Comparison of ENCODE assay signal across 19 cellular contexts in the genomic region with DNA sequence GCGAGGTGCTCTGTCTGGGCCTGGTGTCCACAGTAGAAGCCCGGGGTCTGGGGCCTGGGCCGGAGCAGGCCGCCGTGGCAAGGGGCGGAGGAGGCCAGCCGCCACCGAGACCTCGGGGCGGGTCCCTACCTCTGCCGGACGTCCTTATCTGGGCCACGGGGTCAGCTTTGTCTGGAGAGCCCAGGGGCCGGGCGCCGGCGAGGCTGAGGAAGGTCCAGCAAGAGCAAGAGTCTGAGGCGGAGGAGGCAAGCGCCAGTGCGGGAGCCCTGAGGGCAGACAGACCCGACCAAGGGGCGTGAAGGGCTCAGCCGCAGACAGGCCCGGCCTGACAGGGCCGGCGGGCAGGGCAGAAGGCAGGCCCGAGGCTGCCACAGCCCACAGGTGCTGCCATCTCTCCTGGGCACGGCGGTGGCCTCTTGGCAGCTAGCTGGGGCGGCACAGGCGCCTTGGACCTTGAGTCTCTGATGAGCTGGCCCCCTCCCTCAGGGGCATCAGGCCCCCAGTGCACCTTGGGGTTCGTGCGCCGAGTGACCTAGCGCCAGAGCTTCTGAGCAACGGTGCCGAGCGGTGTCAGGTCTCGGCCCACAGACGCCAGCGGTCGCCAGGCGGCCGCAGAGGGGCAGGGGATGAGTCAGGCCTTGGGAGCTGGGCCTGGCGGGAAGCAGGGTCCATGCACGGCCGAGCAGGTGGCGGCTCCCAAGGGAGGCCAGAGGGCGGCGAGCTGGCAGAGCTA. TPM values are rescaled to one million over a fixed set of nuclear protein-coding genes. Genes with fewer than 3 reads are reported as not detected.
DNase-seq lines count a peak whose midpoint lies in the region; ATAC-seq, FAIRE-seq and TF ChIP-seq lines count a peak whose summit lies in the region.
"Had no signal": no experiment of that assay in that cellular context is flagged by ENCODE, and none has a peak within 500 bp of the region (broad histone marks: within the 10 kb centered on the region; RNA-seq: fewer than 3 reads in every experiment).

No MANE protein-coding gene starts in this region.

- no peaks in the 10 kb centered on the region for H3K4me1 ChIP-seq in HepG2 (ENCODE audit: insufficient read depth, low read length)

- no TSS peak for BruUV-seq in HepG2 (replicated peaks; lab: Mats Ljungman, UMichigan)

- CTCF ChIA-PET in HepG2 (lab: Yijun Ruan, JAX; ENCODE audit: low intra/inter-chr PET ratio, low total read pairs): no interaction called here

- TF ChIP-seq EP300 in HepG2 (IDR thresholded peaks at IDR 0.05; ENCODE audit: low read depth in 2 of 2, low read length in 2 of 2): no peak
- TF ChIP-seq EP300 in HepG2 (CRISPR knock-in tag; IDR thresholded peaks at IDR 0.05; ENCODE audit: borderline replicate concordance): no peak

- in situ Hi-C loops in HepG2 (cut with HindIII; ENCODE audit: extremely low pct_ligation_motif_present, low pct_unique_long_range_greater_than_20kb): no loop called here

- no peak overlapping the region for H3K9ac ChIP-seq in HepG2 (ENCODE audit: insufficient read depth, low read depth, low read length)

- WGBS in HepG2 (ENCODE audit: low lambda C conversion rate): 100% methylated on average over 8 of the region's 50 CpGs

- intact Hi-C loops in HepG2 (cut with micrococcal nuclease; ENCODE audit: unreplicated experiment) (no loop called here), sciatic nerve (cut with DNase I) (no loop called here)

- FAIRE-seq in HepG2 (lab: Jason Lieb, UNC): no peak
- FAIRE-seq: A204.1 had no signal

- H3K79me2 ChIP-seq in HepG2 (ENCODE audit: insufficient read depth, low read length): peaks cover 21% of the 10 kb centered on the region

- no peak overlapping the region for H3K4me3 ChIP-seq in HepG2 (replicated peaks in 1 of 3; ENCODE audit: insufficient read depth in 1 of 3, low read depth in 2 of 3, low read length in 3 of 3)

- no peaks in the 10 kb centered on the region for H3K9me3 ChIP-seq in HepG2 (ENCODE audit: low read length)

- H4K20me1 ChIP-seq in HepG2 (ENCODE audit: insufficient read depth, low read length): peaks cover 9% of the 10 kb centered on the region

- TF ChIP-seq POLR2A in HepG2 (IDR thresholded peaks at IDR 0.05; ENCODE audit: insufficient read depth in 1 of 2, low read depth in 2 of 2, low read length in 2 of 2): no peak

- DNase-seq in AG08396 (ENCODE audit: low spot score) (peak; percentile 2), GM10266 (ENCODE audit: extremely low spot score) (peak; percentile 10), HepG2 (ENCODE audit: low spot score) (no peak), sciatic nerve (ENCODE audit: low spot score) (peak; percentile 52), HPDE6-E6E7 (ENCODE audit: extremely low spot score) (no peak), ureter (ENCODE audit: low spot score) (no peak), AG20443 (ENCODE audit: low spot score) (no peak)
- DNase-seq in activated T-cell treated with anti-CD3 and anti-CD28 coated beads, Interleukin-2, amount 50 U/mL, for 4 hours: no peak
- DNase-seq: Calu3; CD4-positive, alpha-beta T cell; HCEC 1CT; Kasumi-1; MM.1S; NCI-H1092 treated with DMSO at 0.1 percent for 48 hours; NCI-H1694 treated with DMSO at 0.1 percent for 48 hours; NCI-H2107; NCI-H226; NCI-H524 treated with DMSO at 0.1 percent for 48 hours had no signal

- H3K27me3 Mint-ChIP-seq in activated T-cell treated with anti-CD3 and anti-CD28 coated beads, Interleukin-2, amount 50 U/mL, for 4 hours (ENCODE audit: low read depth): no peaks in the 10 kb centered on the region
- H3K27me3 Mint-ChIP-seq: CD4-positive, alpha-beta T cell had no signal

- no peak for TF ChIP-seq RAD21 in HepG2 (CRISPR knock-in tag; IDR thresholded peaks at IDR 0.05)

- H2AFZ ChIP-seq in HepG2 (ENCODE audit: low read length): no peak overlapping the region

- TF ChIP-seq CTCF in GM10266 (IDR thresholded peaks at IDR 0.05; ENCODE audit: control insufficient read depth, insufficient read depth, low read depth, missing control alignments) (no peak), HepG2 (CRISPR knock-in tag; IDR thresholded peaks at IDR 0.05) (no peak)

- peaks cover 37% of the 10 kb centered on the region for H3K36me3 Mint-ChIP-seq in activated T-cell treated with anti-CD3 and anti-CD28 coated beads, Interleukin-2, amount 50 U/mL, for 4 hours (ENCODE audit: insufficient read depth)

- H3K36me3 ChIP-seq in HepG2 (replicated peaks in 1 of 2; ENCODE audit: control insufficient read depth in 1 of 2, insufficient read depth in 2 of 2, low read length in 2 of 2): peaks cover 52 to 85% of the 10 kb centered on the region in 2 experiments

- no peaks in the 10 kb centered on the region for H3K9me3 Mint-ChIP-seq in activated T-cell treated with anti-CD3 and anti-CD28 coated beads, Interleukin-2, amount 50 U/mL, for 4 hours
- H3K9me3 Mint-ChIP-seq: CD4-positive, alpha-beta T cell had no signal

- H3K27ac ChIP-seq in HepG2 (ENCODE audit: extremely low read length, insufficient read depth, low read length): no peak overlapping the region

- POLR2A ChIA-PET in HepG2 (lab: Yijun Ruan, JAX): no interaction called here

- H3K4me3 Mint-ChIP-seq in activated T-cell treated with anti-CD3 and anti-CD28 coated beads, Interleukin-2, amount 50 U/mL, for 4 hours: no peak overlapping the region
- H3K4me3 Mint-ChIP-seq: CD4-positive, alpha-beta T cell had no signal

- H3K4me2 ChIP-seq in HepG2 (ENCODE audit: low read depth, low read length): no peak overlapping the region

- H3K27me3 ChIP-seq in HepG2 (ENCODE audit: control insufficient read depth in 1 of 2, insufficient read depth in 2 of 2, low read length in 2 of 2): no peaks in the 10 kb centered on the region

- ATAC-seq in HepG2 (peak; percentile 13; the same call in 1 of the 3 replicates), sciatic nerve (no peak)
- no peak for ATAC-seq in activated T-cell treated with anti-CD3 and anti-CD28 coated beads, Interleukin-2, amount 50 U/mL, for 4 hours

- no peaks in the 10 kb centered on the region for H3K4me1 Mint-ChIP-seq in activated T-cell treated with anti-CD3 and anti-CD28 coated beads, Interleukin-2, amount 50 U/mL, for 4 hours (ENCODE audit: low read depth)

RNA-seq across cellular contexts. Expression of a gene that starts 19.1 kb away (rescaled TPM):
- total RNA-seq in HepG2 (2016; rRNA removed; fragmentation: Illumina TruSeq; extraction: Trizol) (21.2 and 22.1 TPM in 2 replicates), sciatic nerve (51.9 TPM), ureter (69.7 TPM)
- total RNA-seq in HepG2 (2016; cell fraction: cytosol; rRNA removed; fragmentation: Illumina TruSeq; extraction: Trizol; ENCODE audit: low read depth): 3.7 and 3.8 TPM in 2 replicates
- total RNA-seq in HepG2 (2016; cell fraction: insoluble cytoplasmic fraction; rRNA removed; fragmentation: Illumina TruSeq; extraction: Trizol): 20.2 and 21.5 TPM in 2 replicates
- total RNA-seq in HepG2 (2016; cell fraction: membrane; rRNA removed; fragmentation: Illumina TruSeq; extraction: Trizol): 9.1 and 9.4 TPM in 2 replicates
- total RNA-seq in HepG2 (2016; cell fraction: nucleus; rRNA removed; fragmentation: Illumina TruSeq; extraction: Trizol): 17.0 and 19.9 TPM in 2 replicates
- polyA plus RNA-seq in HepG2 (2011; rRNA removed): 15.2 and 15.9 TPM in 2 replicates
- polyA plus RNA-seq in HepG2 (2011; cell fraction: cytosol; rRNA removed): 9.5 and 11.1 TPM in 2 replicates
- polyA plus RNA-seq in HepG2 (2011; cell fraction: nucleus; rRNA removed): 35.3 and 39.7 TPM in 2 replicates
- polyA plus RNA-seq in HepG2 (2012): 11.5 and 13.0 TPM in 2 replicates
- polyA plus RNA-seq in HepG2 (2016; cell fraction: cytosol; fragmentation: Illumina TruSeq; extraction: Trizol; ENCODE audit: low read depth): 1.6 TPM in 2 replicates
- polyA plus RNA-seq in HepG2 (2016; cell fraction: insoluble cytoplasmic fraction; fragmentation: Illumina TruSeq; extraction: Trizol; ENCODE audit: low read depth): 17.4 and 18.4 TPM in 2 replicates
- polyA plus RNA-seq in HepG2 (2016; cell fraction: membrane; fragmentation: Illumina TruSeq; extraction: Trizol; ENCODE audit: low read depth): 3.7 and 4.6 TPM in 2 replicates
- polyA plus RNA-seq in HepG2 (2016; cell fraction: nucleus; fragmentation: Illumina TruSeq; extraction: Trizol; ENCODE audit: insufficient read depth, low read depth): 47.6 and 49.0 TPM in 2 replicates
- polyA minus RNA-seq in HepG2 (2011; rRNA and poly(A)+ RNA removed; ENCODE audit: low replicate concordance): 13.4 and 15.5 TPM in 2 replicates
- 8.0 and 10.5 TPM in 2 replicates for polyA minus RNA-seq in HepG2 (2011; cell fraction: cytosol; rRNA and poly(A)+ RNA removed)
- 10.9 and 13.4 TPM in 2 replicates for polyA minus RNA-seq in HepG2 (2011; cell fraction: nucleus; rRNA and poly(A)+ RNA removed)
- total RNA-seq in activated T-cell treated with anti-CD3 and anti-CD28 coated beads, Interleukin-2, amount 50 U/mL, for 4 hours: 10 to 100 TPM; 83.0 to 88.8 (median 88.0) TPM

RNA-seq across cellular contexts. Expression of a gene that starts 20.1 kb away (rescaled TPM):
- 27.3 and 48.2 TPM in 2 replicates for total RNA-seq in HepG2 (2016; rRNA removed; fragmentation: Illumina TruSeq; extraction: Trizol)
- 42.8 and 43.6 TPM in 2 replicates for total RNA-seq in HepG2 (2016; cell fraction: cytosol; rRNA removed; fragmentation: Illumina TruSeq; extraction: Trizol; ENCODE audit: low read depth)
- total RNA-seq in HepG2 (2016; cell fraction: insoluble cytoplasmic fraction; rRNA removed; fragmentation: Illumina TruSeq; extraction: Trizol): 28.1 and 49.6 TPM in 2 replicates
- total RNA-seq in HepG2 (2016; cell fraction: membrane; rRNA removed; fragmentation: Illumina TruSeq; extraction: Trizol): 19.3 and 21.1 TPM in 2 replicates
- total RNA-seq in HepG2 (2016; cell fraction: nucleus; rRNA removed; fragmentation: Illumina TruSeq; extraction: Trizol): 58.1 and 60.2 TPM in 2 replicates
- polyA plus RNA-seq in HepG2 (2011; rRNA removed): 49.6 and 63.4 TPM in 2 replicates
- 25.4 and 26.0 TPM in 2 replicates for polyA plus RNA-seq in HepG2 (2011; cell fraction: cytosol; rRNA removed)
- 267 and 311 TPM in 2 replicates for polyA plus RNA-seq in HepG2 (2011; cell fraction: nucleus; rRNA removed)
- 54.1 and 55.4 TPM in 2 replicates for polyA plus RNA-seq in HepG2 (2012)
- 3.5 and 4.1 TPM in 2 replicates for polyA plus RNA-seq in HepG2 (2016; cell fraction: cytosol; fragmentation: Illumina TruSeq; extraction: Trizol; ENCODE audit: low read depth)
- 25.4 and 30.1 TPM in 2 replicates for polyA plus RNA-seq in HepG2 (2016; cell fraction: insoluble cytoplasmic fraction; fragmentation: Illumina TruSeq; extraction: Trizol; ENCODE audit: low read depth)
- 5.6 and 6.0 TPM in 2 replicates for polyA plus RNA-seq in HepG2 (2016; cell fraction: membrane; fragmentation: Illumina TruSeq; extraction: Trizol; ENCODE audit: low read depth)
- polyA plus RNA-seq in HepG2 (2016; cell fraction: nucleus; fragmentation: Illumina TruSeq; extraction: Trizol; ENCODE audit: insufficient read depth, low read depth): 142 and 146 TPM in 2 replicates
- polyA minus RNA-seq in HepG2 (2011; rRNA and poly(A)+ RNA removed; ENCODE audit: low replicate concordance): 57.8 and 104 TPM in 2 replicates
- 22.7 and 31.4 TPM in 2 replicates for polyA minus RNA-seq in HepG2 (2011; cell fraction: cytosol; rRNA and poly(A)+ RNA removed)
- 67.1 and 87.6 TPM in 2 replicates for polyA minus RNA-seq in HepG2 (2011; cell fraction: nucleus; rRNA and poly(A)+ RNA removed)
- 109 TPM for total RNA-seq in sciatic nerve
- total RNA-seq in ureter: 133 TPM
- total RNA-seq in activated T-cell treated with anti-CD3 and anti-CD28 coated beads, Interleukin-2, amount 50 U/mL, for 4 hours: 10 to 100 TPM; 65.3 to 67.6 (median 65.5) TPM

RNA-seq across cellular contexts. Expression of a gene that starts 51.1 kb away (rescaled TPM):
- total RNA-seq in HepG2 (2016; rRNA removed; fragmentation: Illumina TruSeq; extraction: Trizol): 4.7 and 5.1 TPM in 2 replicates
- total RNA-seq in HepG2 (2016; cell fraction: cytosol; rRNA removed; fragmentation: Illumina TruSeq; extraction: Trizol; ENCODE audit: low read depth): 1.7 TPM in 2 replicates
- total RNA-seq in HepG2 (2016; cell fraction: insoluble cytoplasmic fraction; rRNA removed; fragmentation: Illumina TruSeq; extraction: Trizol): 4.4 and 4.5 TPM in 2 replicates
- 5.9 TPM in 2 replicates for total RNA-seq in HepG2 (2016; cell fraction: membrane; rRNA removed; fragmentation: Illumina TruSeq; extraction: Trizol)
- 4.9 and 5.5 TPM in 2 replicates for total RNA-seq in HepG2 (2016; cell fraction: nucleus; rRNA removed; fragmentation: Illumina TruSeq; extraction: Trizol)
- 4.8 and 6.3 TPM in 2 replicates for polyA plus RNA-seq in HepG2 (2011; rRNA removed)
- 3.3 and 4.8 TPM in 2 replicates for polyA plus RNA-seq in HepG2 (2011; cell fraction: cytosol; rRNA removed)
- polyA plus RNA-seq in HepG2 (2011; cell fraction: nucleus; rRNA removed): 17.3 and 17.8 TPM in 2 replicates
- polyA plus RNA-seq in HepG2 (2012): 7.0 and 7.1 TPM in 2 replicates
- polyA plus RNA-seq in HepG2 (2016; cell fraction: cytosol; fragmentation: Illumina TruSeq; extraction: Trizol; ENCODE audit: low read depth): 3.1 and 3.8 TPM in 2 replicates
- 11.7 and 16.9 TPM in 2 replicates for polyA plus RNA-seq in HepG2 (2016; cell fraction: insoluble cytoplasmic fraction; fragmentation: Illumina TruSeq; extraction: Trizol; ENCODE audit: low read depth)
- 9.4 and 11.9 TPM in 2 replicates for polyA plus RNA-seq in HepG2 (2016; cell fraction: membrane; fragmentation: Illumina TruSeq; extraction: Trizol; ENCODE audit: low read depth)
- polyA plus RNA-seq in HepG2 (2016; cell fraction: nucleus; fragmentation: Illumina TruSeq; extraction: Trizol; ENCODE audit: insufficient read depth, low read depth): 23.3 and 23.4 TPM in 2 replicates
- polyA minus RNA-seq in HepG2 (2011; rRNA and poly(A)+ RNA removed; ENCODE audit: low replicate concordance): 5.2 and 6.7 TPM in 2 replicates
- 4.1 and 4.7 TPM in 2 replicates for polyA minus RNA-seq in HepG2 (2011; cell fraction: cytosol; rRNA and poly(A)+ RNA removed)
- 7.0 and 7.5 TPM in 2 replicates for polyA minus RNA-seq in HepG2 (2011; cell fraction: nucleus; rRNA and poly(A)+ RNA removed)
- total RNA-seq in sciatic nerve: 30.2 TPM
- total RNA-seq in ureter: 42.3 TPM
- 10 to 100 TPM; 50.5 to 54.4 (median 53.8) TPM for total RNA-seq in activated T-cell treated with anti-CD3 and anti-CD28 coated beads, Interleukin-2, amount 50 U/mL, for 4 hours

Comparison
In these comparisons a context has a peak if more than half of its experiments do, and no peak if none do; other contexts are left out.
1. DNase-seq: peak in AG08396 (single experiment), GM10266 (single experiment) and sciatic nerve (single experiment); none in HepG2 (single experiment), HPDE6-E6E7 (single experiment), ureter (single experiment), AG20443 (single experiment) and activated T-cell treated with anti-CD3 and anti-CD28 coated beads, Interleukin-2, amount 50 U/mL, for 4 hours (single experiment).